In genomic region chr2:200964498-200964897, GRCh38 we compare ENCODE assay signal across 8 cellular contexts. TPM values are rescaled to one million over a fixed set of nuclear protein-coding genes. Genes with fewer than 3 reads are reported as not detected.
DNase-seq lines count a peak whose midpoint lies in the region; TF ChIP-seq lines count a peak whose summit lies in the region.

No MANE protein-coding gene starts in this region.

- peaks cover 8% of the 10 kb centered on the region; the same call in 1 of the 2 replicates for H3K36me3 ChIP-seq in HAP-1 (replicated peaks)
- peaks cover 19% of the 10 kb centered on the region for H3K36me3 ChIP-seq in SJSA1
- H3K36me3 ChIP-seq in skeletal muscle tissue (ENCODE audit: control insufficient read depth in 3 of 3, insufficient read depth in 3 of 3, low read length in 3 of 3) = no peaks in the 10 kb centered on the region

- in situ Hi-C loops in HAP-1 (cut with MboI; ENCODE audit: low sequenced_read_pairs) = no loop called here

- H3K4me1 ChIP-seq in HAP-1 = peaks cover 34% of the 10 kb centered on the region
- H3K4me1 ChIP-seq in SJSA1 (replicated peaks) = peaks cover 20% of the 10 kb centered on the region
- peaks cover 15 to 24% (median 18%) of the 10 kb centered on the region in 3 donors for H3K4me1 ChIP-seq in skeletal muscle tissue (ENCODE audit: control insufficient read depth in 3 of 3, insufficient read depth in 3 of 3, low read length in 3 of 3)

- H3K9me3 ChIP-seq in HAP-1 (no peaks in the 10 kb centered on the region), SJSA1 (replicated peaks) (no peaks in the 10 kb centered on the region), skeletal muscle tissue (ENCODE audit: control insufficient read depth in 3 of 3, low read length in 3 of 3) (no peaks in the 10 kb centered on the region)

- H3K4me3 ChIP-seq in HAP-1 = peak overlapping the region; percentile 95
- peak overlapping the region; percentile 86 for H3K4me3 ChIP-seq in SJSA1
- peak overlapping the region; percentile 96 for H3K4me3 ChIP-seq in fibroblast of villous mesenchyme (ENCODE audit: low read depth, low read length)
- H3K4me3 ChIP-seq in skeletal muscle tissue (ENCODE audit: low read length in 3 of 3) = peak overlapping the region; percentile 96 to 99 (median 98)

- DNase-seq in HAP-1 (ENCODE audit: low spot score in 2 of 2) (no peak), SJSA1 (ENCODE audit: low read depth in 1 of 2, low spot score in 2 of 2) (no peak), fibroblast of villous mesenchyme (ENCODE audit: low read depth) (no peak), NCI-H2196 treated with DMSO at 0.1 percent for 48 hours (lab: John Stamatoyannopoulos, UW; ENCODE audit: unreplicated experiment) (no peak), NCI-H446 (lab: John Stamatoyannopoulos, UW) (no peak), amniotic stem cell (lab: John Stamatoyannopoulos, UW) (no peak), iPS-NIHi7 (ENCODE audit: extremely low spot score) (no peak)

- TF ChIP-seq CTCF in fibroblast of villous mesenchyme (IDR thresholded peaks at IDR 0.05; ENCODE audit: insufficient read depth, low read depth, low read length) = no peak

- no peaks in the 10 kb centered on the region for H3K27me3 ChIP-seq in HAP-1 (ENCODE audit: low read depth)
- no peaks in the 10 kb centered on the region for H3K27me3 ChIP-seq in SJSA1 (replicated peaks)
- H3K27me3 ChIP-seq in skeletal muscle tissue (ENCODE audit: control insufficient read depth in 3 of 3, insufficient read depth in 3 of 3, low read length in 3 of 3) = no peaks in the 10 kb centered on the region

- H3K27ac ChIP-seq in SJSA1 (peak overlapping the region; percentile 73; the same call in 1 of the 2 replicates), skeletal muscle tissue (ENCODE audit: low read depth, low read length) (no peak overlapping the region)

- peak overlapping the region in 1 of 3 donors; percentile 93 for H3K9ac ChIP-seq in skeletal muscle tissue (ENCODE audit: low read depth in 1 of 3, low read length in 3 of 3)

RNA-seq across cellular contexts. Expression of gene ORC2, which starts 1.0 kb away (rescaled TPM):
- 13.5 and 16.3 TPM in 2 replicates for total RNA-seq in SJSA1 (2014; rRNA removed; shearing (Covaris generic))
- total RNA-seq in fibroblast of villous mesenchyme (10.0 and 22.5 TPM in 2 replicates), skeletal muscle tissue (17.2 TPM)
